In genomic region chr3:55818485-55818884, GRCh38 we compare ENCODE assay signal across 22 cellular contexts.
DNase-seq lines count a peak whose midpoint lies in the region; ATAC-seq and TF ChIP-seq lines count a peak whose summit lies in the region.
"Had no signal": no experiment of that assay in that cellular context is flagged by ENCODE, and none has a peak within 500 bp of the region (broad histone marks: within the 10 kb centered on the region; RNA-seq: fewer than 3 reads in every experiment).

No MANE protein-coding gene starts in this region.

- H3K9me3 ChIP-seq in breast epithelium (no peaks in the 10 kb centered on the region), aorta (ENCODE audit: control insufficient read depth, low read length) (no peaks in the 10 kb centered on the region)
- H3K9me3 ChIP-seq: left ventricle myocardium inferior, pancreas, testis had no signal

- H3K4me3 Mint-ChIP-seq in MCF 10A (ENCODE audit: unreplicated experiment): no peak overlapping the region
- H3K4me3 Mint-ChIP-seq: activated B cell treated with CpG ODN at 0.5 μM for 24 hours; activated CD8-positive, alpha-beta T cell treated with anti-CD3 and anti-CD28 coated beads, Interleukin-2, amount 10 ng/mL, durations not matched to agents 7 days and 5 days; activated naive CD8-positive, alpha-beta T cell treated with anti-CD3 and anti-CD28 coated beads, Interleukin-2, amount 10 ng/mL, durations not matched to agents 7 days and 5 days; activated T-helper 1 cell treated with anti-CD3 and anti-CD28 coated beads, Interleukin-12 subunit alpha, Interleukin-12 subunit beta, Interleukin-2, Interleukin-4 antibody, amounts not matched to agents 30 ng/mL and 10 ng/mL and 1 ng/mL, durations not matched to agents 14 hours and 24 hours and 36 hours; CD4-positive, alpha-beta T cell had no signal

- no peak for TF ChIP-seq POLR2A in breast epithelium (IDR thresholded peaks at IDR 0.05)

- CTCF ChIA-PET in MCF 10A (lab: Yijun Ruan, JAX): interaction anchor here (0.6 kb wide), 1 partner anchor 442 kb away, joined by 4 read pairs; no protein-coding TSS in a partner anchor

- DNase-seq in MCF 10A (ENCODE audit: unreplicated experiment) (peak; percentile 20), breast epithelium (ENCODE audit: low spot score in 2 of 2) (no peak), fibroblast of the aortic adventitia (ENCODE audit: low read depth) (peak; percentile 1), substantia nigra (lab: John Stamatoyannopoulos, UW) (peak in 30 of 49 donors; percentile 0 to 58 (median 14)), Kasumi-1 (lab: John Stamatoyannopoulos, UW) (no peak), sciatic nerve (ENCODE audit: low spot score) (no peak), aorta (no peak)
- DNase-seq: activated B cell treated with CpG ODN at 0.5 μM for 24 hours; activated CD8-positive, alpha-beta T cell treated with anti-CD3 and anti-CD28 coated beads, Interleukin-2, amount 10 ng/mL, durations not matched to agents 7 days and 5 days; activated naive CD8-positive, alpha-beta T cell treated with anti-CD3 and anti-CD28 coated beads, Interleukin-2, amount 10 ng/mL, durations not matched to agents 7 days and 5 days; CD4-positive, alpha-beta T cell; effector CD8-positive, alpha-beta T cell; EL; foreskin fibroblast; left ventricle myocardium inferior; NCI-H1694 treated with DMSO at 0.1 percent for 48 hours; NCI-H510A; pancreas; stimulated activated CD4-positive, alpha-beta T cell treated with anti-CD3 and anti-CD28 coated beads, Interleukin-4, amount 100 ng/mL, for 24 hours; testis had no signal

- WGBS in aorta, 2 donors: 44 to 48% methylated on average over 2 of the region's 2 CpGs

- H3K36me3 ChIP-seq in breast epithelium (no peaks in the 10 kb centered on the region), aorta (ENCODE audit: control insufficient read depth in 1 of 2, insufficient read depth in 2 of 2, low read length in 1 of 2) (no peaks in the 10 kb centered on the region)
- H3K36me3 ChIP-seq: left ventricle myocardium inferior, pancreas had no signal

- POLR2A ChIA-PET in MCF 10A (lab: Yijun Ruan, JAX): no interaction called here

- H3K4me3 ChIP-seq in breast epithelium (no peak overlapping the region), fibroblast of the aortic adventitia (ENCODE audit: low read depth, low read length) (no peak overlapping the region), aorta (ENCODE audit: low read length in 2 of 2) (no peak overlapping the region)
- H3K4me3 ChIP-seq: left ventricle myocardium inferior, pancreas, testis had no signal

- H3K27me3 Mint-ChIP-seq in MCF 10A (ENCODE audit: insufficient read depth, unreplicated experiment): no peaks in the 10 kb centered on the region
- H3K27me3 Mint-ChIP-seq: activated B cell treated with CpG ODN at 0.5 μM for 24 hours; activated naive CD8-positive, alpha-beta T cell treated with anti-CD3 and anti-CD28 coated beads, Interleukin-2, amount 10 ng/mL, durations not matched to agents 7 days and 5 days; CD4-positive, alpha-beta T cell had no signal

- H3K36me3 Mint-ChIP-seq in MCF 10A (ENCODE audit: insufficient read depth, unreplicated experiment): no peaks in the 10 kb centered on the region
- H3K36me3 Mint-ChIP-seq: activated naive CD8-positive, alpha-beta T cell treated with anti-CD3 and anti-CD28 coated beads, Interleukin-2, amount 10 ng/mL, durations not matched to agents 7 days and 5 days had no signal

- TF ChIP-seq CTCF in MCF 10A (IDR thresholded peaks at IDR 0.05; ENCODE audit: unreplicated experiment) (no peak), breast epithelium (IDR thresholded peaks at IDR 0.05) (no peak), fibroblast of the aortic adventitia (IDR thresholded peaks at IDR 0.05; ENCODE audit: insufficient read depth, low read length) (no peak)

- BruUV-seq in MCF 10A (replicated peaks; lab: Mats Ljungman, UMichigan): no TSS peak

- no peak overlapping the region for H3K27ac Mint-ChIP-seq in MCF 10A (ENCODE audit: low read depth, unreplicated experiment)
- H3K27ac Mint-ChIP-seq: activated B cell treated with CpG ODN at 0.5 μM for 24 hours; activated CD8-positive, alpha-beta T cell treated with anti-CD3 and anti-CD28 coated beads, Interleukin-2, amount 10 ng/mL, durations not matched to agents 7 days and 5 days; activated naive CD8-positive, alpha-beta T cell treated with anti-CD3 and anti-CD28 coated beads, Interleukin-2, amount 10 ng/mL, durations not matched to agents 7 days and 5 days; activated T-helper 1 cell treated with anti-CD3 and anti-CD28 coated beads, Interleukin-12 subunit alpha, Interleukin-12 subunit beta, Interleukin-2, Interleukin-4 antibody, amounts not matched to agents 30 ng/mL and 10 ng/mL and 1 ng/mL, durations not matched to agents 14 hours and 24 hours and 36 hours; CD4-positive, alpha-beta T cell had no signal

- ATAC-seq in SK-N-SH treated with all-trans-retinoic acid at 6 μM for 48 hours (peak; percentile 42; the same call in 1 of the 3 replicates), sciatic nerve (no peak), aorta (ENCODE audit: low FRiP score) (no peak)
- ATAC-seq: activated CD8-positive, alpha-beta T cell treated with anti-CD3 and anti-CD28 coated beads, Interleukin-2, amount 10 ng/mL, durations not matched to agents 7 days and 5 days; pancreas had no signal

- no peaks in the 10 kb centered on the region for H3K9me3 Mint-ChIP-seq in MCF 10A (ENCODE audit: unreplicated experiment)
- H3K9me3 Mint-ChIP-seq: activated B cell treated with CpG ODN at 0.5 μM for 24 hours; activated naive CD8-positive, alpha-beta T cell treated with anti-CD3 and anti-CD28 coated beads, Interleukin-2, amount 10 ng/mL, durations not matched to agents 7 days and 5 days; activated T-helper 1 cell treated with anti-CD3 and anti-CD28 coated beads, Interleukin-12 subunit alpha, Interleukin-12 subunit beta, Interleukin-2, Interleukin-4 antibody, amounts not matched to agents 30 ng/mL and 10 ng/mL and 1 ng/mL, durations not matched to agents 14 hours and 24 hours and 36 hours; CD4-positive, alpha-beta T cell had no signal

- intact Hi-C loops in MCF 10A (cut with micrococcal nuclease) (loop anchor here (2.0 to 5.0 kb wide), 2 partner anchors 78 to 434 kb away; no protein-coding TSS in a partner anchor), breast epithelium (cut with DNase I; ENCODE audit: low total_unique reads) (no loop called here), sciatic nerve (cut with DNase I) (no loop called here), aorta (cut with DNase I) (no loop called here)

- H3K27me3 ChIP-seq in breast epithelium (no peaks in the 10 kb centered on the region), aorta (ENCODE audit: control insufficient read depth in 1 of 2, insufficient read depth in 2 of 2, low read length in 1 of 2) (no peaks in the 10 kb centered on the region)
- H3K27me3 ChIP-seq: pancreas, testis had no signal

- no peak overlapping the region for H3K27ac ChIP-seq in breast epithelium
- no peak overlapping the region for H3K27ac ChIP-seq in substantia nigra (ENCODE audit: low read depth, low read length, poor library complexity, severe bottlenecking)
- H3K27ac ChIP-seq in aorta (ENCODE audit: low read depth in 1 of 2, low read length in 2 of 2): no peak overlapping the region
- H3K27ac ChIP-seq: left ventricle myocardium inferior, pancreas, testis had no signal

- H3K4me1 ChIP-seq in breast epithelium: no peaks in the 10 kb centered on the region
- H3K4me1 ChIP-seq in aorta (ENCODE audit: control insufficient read depth in 1 of 2, insufficient read depth in 2 of 2, low read length in 2 of 2): no peaks in the 10 kb centered on the region
- H3K4me1 ChIP-seq: left ventricle myocardium inferior, pancreas, testis had no signal

- peaks cover 5% of the 10 kb centered on the region for H3K4me1 Mint-ChIP-seq in MCF 10A (ENCODE audit: insufficient read depth, unreplicated experiment)
- H3K4me1 Mint-ChIP-seq: activated B cell treated with CpG ODN at 0.5 μM for 24 hours; activated naive CD8-positive, alpha-beta T cell treated with anti-CD3 and anti-CD28 coated beads, Interleukin-2, amount 10 ng/mL, durations not matched to agents 7 days and 5 days had no signal

TF ChIP-seq in SK-N-SH treated with all-trans-retinoic acid at 6 μM for 48 hours, 23 proteins besides CTCF, POLR2A, EP300 and RAD21:
- TF ChIP-seq, protein P1, sequence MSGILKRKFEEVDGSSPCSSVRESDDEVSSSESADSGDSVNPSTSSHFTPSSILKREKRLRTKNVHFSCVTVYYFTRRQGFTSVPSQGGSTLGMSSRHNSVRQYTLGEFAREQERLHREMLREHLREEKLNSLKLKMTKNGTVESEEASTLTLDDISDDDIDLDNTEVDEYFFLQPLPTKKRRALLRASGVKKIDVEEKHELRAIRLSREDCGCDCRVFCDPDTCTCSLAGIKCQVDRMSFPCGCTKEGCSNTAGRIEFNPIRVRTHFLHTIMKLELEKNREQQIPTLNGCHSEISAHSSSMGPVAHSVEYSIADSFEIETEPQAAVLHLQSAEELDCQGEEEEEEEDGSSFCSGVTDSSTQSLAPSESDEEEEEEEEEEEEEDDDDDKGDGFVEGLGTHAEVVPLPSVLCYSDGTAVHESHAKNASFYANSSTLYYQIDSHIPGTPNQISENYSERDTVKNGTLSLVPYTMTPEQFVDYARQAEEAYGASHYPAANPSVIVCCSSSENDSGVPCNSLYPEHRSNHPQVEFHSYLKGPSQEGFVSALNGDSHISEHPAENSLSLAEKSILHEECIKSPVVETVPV (CRISPR knock-in tag; IDR thresholded peaks at IDR 0.05): no peak
- no peak for TF ChIP-seq PPARA (CRISPR knock-in tag; IDR thresholded peaks at IDR 0.05; ENCODE audit: borderline replicate concordance)
- no peak for TF ChIP-seq BACH2 (CRISPR knock-in tag; IDR thresholded peaks at IDR 0.05; ENCODE audit: borderline replicate concordance)
- TF ChIP-seq ZNF565 (CRISPR knock-in tag; conservative IDR thresholded peaks at IDR 0.05; ENCODE audit: low read depth): no peak
- no peak for TF ChIP-seq TCF4 (CRISPR knock-in tag; IDR thresholded peaks at IDR 0.05; ENCODE audit: borderline replicate concordance)
- TF ChIP-seq CSDC2 (CRISPR knock-in tag; IDR thresholded peaks at IDR 0.05): no peak
- no peak for TF ChIP-seq TOX (CRISPR knock-in tag; IDR thresholded peaks at IDR 0.05; ENCODE audit: borderline replicate concordance)
- TF ChIP-seq OSR1 (CRISPR knock-in tag; IDR thresholded peaks at IDR 0.05): no peak
- TF ChIP-seq ZNF8 (CRISPR knock-in tag; IDR thresholded peaks at IDR 0.05): no peak
- TF ChIP-seq ARNTL (CRISPR knock-in tag; IDR thresholded peaks at IDR 0.05; ENCODE audit: borderline replicate concordance, low read depth): no peak
- TF ChIP-seq, protein P2, sequence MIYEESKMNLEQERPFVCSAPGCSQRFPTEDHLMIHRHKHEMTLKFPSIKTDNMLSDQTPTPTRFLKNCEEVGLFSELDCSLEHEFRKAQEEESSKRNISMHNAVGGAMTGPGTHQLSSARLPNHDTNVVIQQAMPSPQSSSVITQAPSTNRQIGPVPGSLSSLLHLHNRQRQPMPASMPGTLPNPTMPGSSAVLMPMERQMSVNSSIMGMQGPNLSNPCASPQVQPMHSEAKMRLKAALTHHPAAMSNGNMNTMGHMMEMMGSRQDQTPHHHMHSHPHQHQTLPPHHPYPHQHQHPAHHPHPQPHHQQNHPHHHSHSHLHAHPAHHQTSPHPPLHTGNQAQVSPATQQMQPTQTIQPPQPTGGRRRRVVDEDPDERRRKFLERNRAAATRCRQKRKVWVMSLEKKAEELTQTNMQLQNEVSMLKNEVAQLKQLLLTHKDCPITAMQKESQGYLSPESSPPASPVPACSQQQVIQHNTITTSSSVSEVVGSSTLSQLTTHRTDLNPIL (CRISPR knock-in tag; IDR thresholded peaks at IDR 0.05; ENCODE audit: low read depth): no peak

Comparison
In these comparisons a context has a peak if more than half of its experiments do, and no peak if none do; other contexts are left out.
1. DNase-seq: peak in MCF 10A (single experiment), fibroblast of the aortic adventitia (single experiment) and substantia nigra (30 of 49); none in breast epithelium (0 of 2), Kasumi-1 (0 of 2), sciatic nerve (single experiment) and aorta (0 of 2).